30 cellular contexts compared by ENCODE assay signal in the genomic region with DNA sequence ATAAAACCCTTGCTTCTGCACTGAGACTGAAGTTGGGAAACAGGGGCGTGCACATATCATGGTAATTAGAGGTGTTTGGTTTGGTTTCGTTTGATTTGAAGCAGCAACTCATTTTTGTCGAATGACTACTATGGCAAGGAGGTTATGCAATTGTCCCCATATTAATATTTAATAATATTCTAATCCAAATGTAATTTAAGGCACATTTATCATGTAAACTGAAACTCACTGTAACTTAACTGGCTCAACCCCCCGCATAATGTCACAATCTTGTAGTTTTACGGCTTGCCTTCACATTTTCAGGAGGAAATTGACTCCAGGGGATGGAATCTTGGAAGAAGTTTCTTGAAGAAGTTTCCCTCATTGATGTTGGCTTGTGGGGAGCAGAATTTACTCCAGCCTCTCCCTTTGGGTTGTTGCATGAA. TPM values are rescaled to one million over a fixed set of nuclear protein-coding genes. Genes with fewer than 3 reads are reported as not detected.
DNase-seq lines count a peak whose midpoint lies in the region; ATAC-seq, FAIRE-seq and TF ChIP-seq lines count a peak whose summit lies in the region.
"Had no signal": no experiment of that assay in that cellular context is flagged by ENCODE, and none has a peak within 500 bp of the region (broad histone marks: within the 10 kb centered on the region; RNA-seq: fewer than 3 reads in every experiment).

No MANE protein-coding gene starts in this region.

- peak; percentile 88 for ATAC-seq in gastroesophageal sphincter
- ATAC-seq in HG02642 (IDR thresholded peaks at IDR 0.05; ENCODE audit: poor library complexity, unreplicated experiment) = no peak
- ATAC-seq: body of pancreas; GM23338; HepG2; mucosa of descending colon; natural killer cell treated with Interleukin-12 subunit alpha and Interleukin-12 subunit beta and Interleukin-15 and Interleukin-18, amount 100 ng/mL, for 72 hours; stimulated activated memory B cell treated with anti-CD40 and anti-IgM and Interleukin-4, amounts not matched to agents 10 μg/mL and 1 μg/mL and 100 μg/mL, for 72 hours had no signal

- H3K27me3 ChIP-seq in bronchial epithelial cell (ENCODE audit: control insufficient read depth, insufficient read depth, low read length) (no peaks in the 10 kb centered on the region), gastroesophageal sphincter (no peaks in the 10 kb centered on the region), skeletal muscle satellite cell (ENCODE audit: control insufficient read depth, insufficient read depth, low read length) (no peaks in the 10 kb centered on the region)
- H3K27me3 ChIP-seq: body of pancreas, right atrium auricular region, suprapubic skin had no signal

- H3K36me3 ChIP-seq in bronchial epithelial cell (ENCODE audit: control insufficient read depth, insufficient read depth, low read length) (no peaks in the 10 kb centered on the region), gastroesophageal sphincter (no peaks in the 10 kb centered on the region), skeletal muscle satellite cell (ENCODE audit: insufficient read depth, low read length) (no peaks in the 10 kb centered on the region)
- H3K36me3 ChIP-seq: lower lobe of right lung, right atrium auricular region, suprapubic skin had no signal

- H3K4me3 ChIP-seq in bronchial epithelial cell (ENCODE audit: low read depth, low read length) = no peak overlapping the region
- no peak overlapping the region for H3K4me3 ChIP-seq in gastroesophageal sphincter
- no peak overlapping the region for H3K4me3 ChIP-seq in skeletal muscle satellite cell (ENCODE audit: low read length)
- H3K4me3 ChIP-seq: body of pancreas, GM23338, lower lobe of right lung, mucosa of descending colon, right atrium auricular region, suprapubic skin had no signal

- peak overlapping the region in 3 of 4 donors; percentile 2 to 38 (median 2) for H3K27ac ChIP-seq in gastroesophageal sphincter
- H3K27ac ChIP-seq in caudate nucleus (ENCODE audit: low read depth, low read length) = no peak overlapping the region
- H3K27ac ChIP-seq: body of pancreas, epithelial cell of prostate, lower lobe of right lung, right atrium auricular region had no signal

- H3K9me3 ChIP-seq in gastroesophageal sphincter = no peaks in the 10 kb centered on the region
- no peaks in the 10 kb centered on the region for H3K9me3 ChIP-seq in skeletal muscle satellite cell (replicated peaks; ENCODE audit: low read length)
- H3K9me3 ChIP-seq: body of pancreas, lower lobe of right lung, mucosa of descending colon, right atrium auricular region, suprapubic skin had no signal

- TF ChIP-seq POLR2A in gastroesophageal sphincter (IDR thresholded peaks at IDR 0.05) = no peak

- peak; percentile 60 for DNase-seq in GM03348 (ENCODE audit: low spot score)
- peak; percentile 49 for DNase-seq in bronchial epithelial cell (ENCODE audit: low read depth)
- no peak for DNase-seq in caudate nucleus (lab: John Stamatoyannopoulos, UW)
- no peak for DNase-seq in DMS153 treated with DMSO at 0.1 percent for 48 hours (lab: John Stamatoyannopoulos, UW; ENCODE audit: unreplicated experiment)
- DNase-seq in GM10266 (ENCODE audit: extremely low spot score) = no peak
- DNase-seq: activated CD4-positive, alpha-beta T cell treated with anti-CD3 and anti-CD28 coated beads for 4 hours; activated gamma-delta T cell treated with Interleukin-2 at 50 U/mL for 16 hours; activated T-cell treated with anti-CD3 and anti-CD28 coated beads for 4 hours; body of pancreas; Karpas-422; lower lobe of right lung; mucosa of descending colon; NCI-H1436 treated with DMSO at 0.1 percent for 48 hours; NCI-H2107; NCI-H446; NCI-H82; OCI-M1; stimulated activated CD4-positive, alpha-beta T cell treated with anti-CD3 and anti-CD28 coated beads, Interleukin-4, amount 100 ng/mL, for 4 hours had no signal

- H3K9ac ChIP-seq in skeletal muscle satellite cell (ENCODE audit: low read depth, low read length) = no peak overlapping the region

- TF ChIP-seq EP300 in gastroesophageal sphincter (IDR thresholded peaks at IDR 0.05) = no peak

- peaks cover 0 to 5% (median 0%) of the 10 kb centered on the region in 3 donors for H3K4me1 ChIP-seq in gastroesophageal sphincter
- peaks cover 27% of the 10 kb centered on the region for H3K4me1 ChIP-seq in skeletal muscle satellite cell (ENCODE audit: control insufficient read depth, insufficient read depth, low read length)
- H3K4me1 ChIP-seq: body of pancreas had no signal

- 65 to 73% methylated on average over 5 of the region's 5 CpGs for WGBS in gastroesophageal sphincter (ENCODE audit: low coverage in 1 of 2), 2 donors

- TF ChIP-seq CTCF in bronchial epithelial cell (IDR thresholded peaks at IDR 0.05; ENCODE audit: insufficient read depth, low read length, severe bottlenecking) = no peak
- TF ChIP-seq CTCF in gastroesophageal sphincter (IDR thresholded peaks at IDR 0.05) = no peak
- TF ChIP-seq CTCF in GM10266 (IDR thresholded peaks at IDR 0.05; ENCODE audit: control insufficient read depth, insufficient read depth, low read depth, missing control alignments) = no peak

- peak overlapping the region; percentile 44 for H3K4me2 ChIP-seq in skeletal muscle satellite cell (ENCODE audit: low read length)
- H3K4me2 ChIP-seq: GM23338 had no signal

- FAIRE-seq in bronchial epithelial cell (lab: Jason Lieb, UNC) = no peak
- FAIRE-seq: GM12891, HepG2 had no signal

RNA-seq across cellular contexts. Expression of gene ZNF366, which starts 12.5 kb away (rescaled TPM):
- not detected in 2 replicates for total RNA-seq in bronchial epithelial cell
- total RNA-seq in gastroesophageal sphincter = 1 to 10 TPM; 2.8 to 6.5 (median 4.9) TPM
- total RNA-seq in skeletal muscle satellite cell (2012; rRNA removed) = under 0.01 TPM in 1 of 2 replicates, not detected in the other
- total RNA-seq: chondrocyte; GM23338; HepG2; natural killer cell treated with Interleukin-12 subunit alpha and Interleukin-12 subunit beta and Interleukin-15 and Interleukin-18, amount 100 ng/mL, for 72 hours had no signal

Comparison
In these comparisons a context has a peak if more than half of its experiments do, and no peak if none do; other contexts are left out.
1. DNase-seq: peak in GM03348 (single experiment) and bronchial epithelial cell (single experiment); none in caudate nucleus (0 of 61), DMS153 treated with DMSO at 0.1 percent for 48 hours (single experiment) and GM10266 (single experiment).